Comparison of ENCODE assay signal across 20 cellular contexts in the genomic region with DNA sequence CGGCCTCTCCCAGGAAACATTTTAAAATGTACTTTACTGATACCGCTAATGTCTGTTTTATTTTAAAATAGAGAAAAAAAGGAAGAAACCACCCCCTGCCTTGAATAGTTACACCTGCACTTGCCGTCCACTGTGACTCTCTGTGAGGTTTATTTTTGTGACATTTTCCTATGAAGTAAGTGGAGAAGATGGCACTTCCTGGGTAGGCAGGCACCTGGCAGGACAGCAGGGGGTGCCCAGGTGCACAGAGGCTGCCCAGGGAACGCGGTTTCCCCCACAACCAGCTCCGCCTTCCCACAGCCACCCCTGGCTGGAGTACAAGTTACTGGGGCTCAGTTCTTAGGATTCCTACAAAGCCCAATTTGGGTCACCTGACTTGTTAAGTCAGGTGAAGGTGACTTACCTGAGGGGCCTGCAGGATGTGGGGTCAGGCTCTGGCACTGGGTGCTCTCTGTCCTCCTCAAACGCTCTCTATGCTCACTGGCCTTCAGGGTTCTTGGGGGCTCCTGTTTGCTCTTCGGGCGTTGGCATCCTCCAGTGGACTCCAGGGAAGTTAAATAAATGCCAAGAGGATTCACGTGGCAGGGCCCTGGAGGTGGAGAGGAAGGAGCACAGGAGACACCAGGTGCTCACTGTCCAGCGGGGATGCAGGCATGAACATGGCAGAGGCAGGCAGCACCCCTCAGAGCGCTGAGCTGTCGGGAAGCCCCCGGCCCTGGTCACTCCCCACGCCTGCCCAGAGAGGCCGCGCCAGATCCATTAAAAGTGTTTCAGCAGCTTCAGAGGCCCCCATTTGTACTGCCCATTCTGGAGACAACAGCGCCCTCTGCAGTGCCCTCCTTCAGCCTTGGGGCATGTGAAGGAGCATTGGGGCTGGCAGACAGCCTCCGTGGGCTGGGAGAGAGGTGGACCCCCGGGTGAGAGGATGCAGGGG.
A peak's percentile ranks its signal among the peaks of the same experiment; 100 is the strongest.
DNase-seq lines count a peak whose midpoint lies in the region; ATAC-seq and TF ChIP-seq lines count a peak whose summit lies in the region.
"Had no signal": no experiment of that assay in that cellular context is flagged by ENCODE, and none has a peak within 500 bp of the region (broad histone marks: within the 10 kb centered on the region; RNA-seq: fewer than 3 reads in every experiment).

No MANE protein-coding gene starts in this region.

- WGBS in psoas muscle, 3 donors = 75 to 83% (median 78%) methylated on average over 20 of the region's 20 CpGs

- H3K4me1 ChIP-seq in psoas muscle = no peaks in the 10 kb centered on the region
- H3K4me1 ChIP-seq: SJSA1 had no signal

- TF ChIP-seq CTCF in WERI-Rb-1 (IDR thresholded peaks at IDR 0.05; ENCODE audit: low read depth, low read length) = peak; percentile 49; the same call in 1 of the 2 replicates
- no peak for TF ChIP-seq CTCF in psoas muscle (IDR thresholded peaks at IDR 0.05)

- DNase-seq in AG20443 (ENCODE audit: low spot score) = peak; percentile 6
- DNase-seq in D341Med (ENCODE audit: low spot score) = peak; percentile 13
- no peak for DNase-seq in WERI-Rb-1
- DNase-seq in islet precursor cell = peak; percentile 37
- DNase-seq in NCI-H2029 treated with DMSO at 0.1 percent for 48 hours (lab: John Stamatoyannopoulos, UW) = no peak
- no peak for DNase-seq in psoas muscle
- DNase-seq in NCI-H774 (lab: John Stamatoyannopoulos, UW) = no peak
- no peak for DNase-seq in stimulated activated CD4-positive, alpha-beta T cell treated with anti-CD3 and anti-CD28 coated beads, Interleukin-4, amount 100 ng/mL, for 4 hours
- DNase-seq: Calu3, IMR-90, Karpas-422, MG63, NCI-H1092 treated with DMSO at 0.1 percent for 48 hours, NCI-H1694 treated with DMSO at 0.1 percent for 48 hours, NCI-H446, PC-3 had no signal

- peaks cover 9% of the 10 kb centered on the region for H3K9me3 ChIP-seq in WERI-Rb-1 (ENCODE audit: severe bottlenecking)
- no peaks in the 10 kb centered on the region for H3K9me3 ChIP-seq in psoas muscle
- H3K9me3 ChIP-seq: MG63, SJSA1 had no signal

- H3K36me3 ChIP-seq in WERI-Rb-1 = no peaks in the 10 kb centered on the region
- no peaks in the 10 kb centered on the region for H3K36me3 ChIP-seq in psoas muscle (ENCODE audit: insufficient read depth in 1 of 2, low read depth in 1 of 2)
- H3K36me3 ChIP-seq: MG63, SJSA1 had no signal

- ATAC-seq in psoas muscle = no peak
- ATAC-seq: HCT116, PC-3 had no signal

- H3K27ac ChIP-seq in WERI-Rb-1 (no peak overlapping the region), psoas muscle (no peak overlapping the region)
- H3K27ac ChIP-seq: C4-2B, RWPE1, SJSA1 had no signal

- H3K4me3 ChIP-seq in WERI-Rb-1 (ENCODE audit: low read depth, low read length) (no peak overlapping the region), psoas muscle (no peak overlapping the region)
- H3K4me3 ChIP-seq: MG63, SJSA1 had no signal

- H3K27me3 ChIP-seq in WERI-Rb-1 (ENCODE audit: insufficient read depth, low read depth, severe bottlenecking) = no peaks in the 10 kb centered on the region
- peaks cover 0 to 13% (median 0%) of the 10 kb centered on the region in 3 donors for H3K27me3 ChIP-seq in psoas muscle (ENCODE audit: insufficient read depth in 3 of 3, low read length in 2 of 3)
- H3K27me3 ChIP-seq: MG63, SJSA1 had no signal

- intact Hi-C loops in psoas muscle (cut with DNase I) = no loop called here

Comparison
In these comparisons a context has a peak if more than half of its experiments do, and no peak if none do; other contexts are left out.
1. DNase-seq: peak in AG20443 (single experiment), D341Med (single experiment) and islet precursor cell (single experiment); none in WERI-Rb-1 (single experiment), NCI-H2029 treated with DMSO at 0.1 percent for 48 hours (single experiment), psoas muscle (0 of 2), NCI-H774 (single experiment) and stimulated activated CD4-positive, alpha-beta T cell treated with anti-CD3 and anti-CD28 coated beads, Interleukin-4, amount 100 ng/mL, for 4 hours (0 of 2).